In the genomic region with DNA sequence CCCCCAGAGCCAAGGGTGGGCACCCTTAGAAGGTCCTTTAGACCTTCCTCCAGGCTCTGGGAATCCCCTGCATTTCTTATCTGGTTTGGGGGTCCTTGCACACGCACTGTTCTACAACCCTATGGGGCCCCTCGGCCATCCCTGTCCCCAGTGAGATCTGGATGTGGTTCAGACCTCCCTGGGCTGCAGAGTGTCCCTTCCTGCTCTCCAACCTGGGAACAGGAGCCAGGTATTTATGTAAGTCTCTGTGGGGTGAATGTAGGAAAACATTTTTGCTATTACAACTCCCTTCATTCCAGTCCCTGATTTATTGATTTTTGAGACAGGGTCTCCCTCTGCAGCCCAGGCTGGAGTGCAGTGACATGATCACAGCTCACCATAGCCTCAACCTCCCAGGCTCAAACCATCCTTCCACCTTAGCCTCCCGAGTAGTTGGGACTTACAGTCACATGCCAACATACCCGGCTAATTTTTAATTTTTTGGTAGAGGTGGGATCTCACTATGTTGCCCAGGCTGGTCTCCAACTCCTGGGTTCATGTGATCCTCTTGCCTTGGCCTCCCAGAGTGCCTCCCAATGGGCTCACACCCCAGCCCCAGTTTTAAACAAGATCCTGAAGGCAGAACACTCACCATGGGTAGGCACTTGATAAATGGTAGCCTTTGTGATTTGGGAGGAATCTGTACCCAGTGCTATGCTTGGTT, we compare ENCODE assay signal across 18 cellular contexts.
"Had no signal": no experiment of that assay in that cellular context is flagged by ENCODE, and none has a peak within 500 bp of the region (broad histone marks: within the 10 kb centered on the region; RNA-seq: fewer than 3 reads in every experiment).

No MANE protein-coding gene starts in this region.

- ATAC-seq: activated CD8-positive, alpha-beta memory T cell treated with anti-CD3 and anti-CD28 coated beads, Interleukin-2, amount 10 ng/mL, durations not matched to agents 7 days and 5 days; activated naive CD4-positive, alpha-beta T cell treated with anti-CD3 and anti-CD28 coated beads, Interleukin-2, amount 50 U/mL, for 72 hours; effector memory CD8-positive, alpha-beta T cell; natural killer cell; psoas muscle; sciatic nerve; stimulated activated naive CD8-positive, alpha-beta T cell treated with anti-CD3 and anti-CD28 coated beads, Interleukin-15, amount 100 ng/mL, for 72 hours had no signal

- DNase-seq: activated CD4-positive, alpha-beta T cell treated with anti-CD3 and anti-CD28 coated beads for 1 hour; activated CD4-positive, alpha-beta T cell treated with anti-CD3 and anti-CD28 coated beads, Interleukin-2, amount 50 U/mL, for 48 hours; activated CD8-positive, alpha-beta memory T cell treated with anti-CD3 and anti-CD28 coated beads, Interleukin-2, amount 10 ng/mL, durations not matched to agents 7 days and 5 days; activated effector memory CD4-positive, alpha-beta T cell treated with Interleukin-2 at 50 U/mL for 16 hours; activated T-cell treated with anti-CD3 and anti-CD28 coated beads, Interleukin-2, amount 50 U/mL, for 24 hours; effector memory CD8-positive, alpha-beta T cell; kidney glomerular epithelial cell; natural killer cell; psoas muscle; stimulated activated CD4-positive, alpha-beta T cell treated with anti-CD3 and anti-CD28 coated beads, Interleukin-12 subunit alpha, Interleukin-12 subunit beta, amount 100 ng/mL, for 4 hours; stimulated activated CD8-positive, alpha-beta memory T cell treated with anti-CD3 and anti-CD28 coated beads, Interleukin-4, amount 100 ng/mL, for 48 hours; stimulated activated naive CD8-positive, alpha-beta T cell treated with anti-CD3 and anti-CD28 coated beads, Interleukin-15, amount 100 ng/mL, for 72 hours; SW 1271; tibial artery had no signal

- H3K4me3 ChIP-seq: cardiac muscle cell, psoas muscle, tibial artery, vagina had no signal

- H3K36me3 ChIP-seq: cardiac muscle cell, tibial artery, vagina had no signal

- H3K27ac ChIP-seq: cardiac muscle cell, psoas muscle, tibial artery had no signal

- H3K9me3 Mint-ChIP-seq: activated naive CD4-positive, alpha-beta T cell treated with anti-CD3 and anti-CD28 coated beads, Interleukin-2, amount 50 U/mL, for 72 hours; activated T-cell treated with anti-CD3 and anti-CD28 coated beads, Interleukin-2, amount 50 U/mL, for 24 hours; effector memory CD8-positive, alpha-beta T cell; natural killer cell; stimulated activated naive CD8-positive, alpha-beta T cell treated with anti-CD3 and anti-CD28 coated beads, Interleukin-15, amount 100 ng/mL, for 72 hours had no signal

- H3K36me3 Mint-ChIP-seq: activated CD8-positive, alpha-beta memory T cell treated with anti-CD3 and anti-CD28 coated beads, Interleukin-2, amount 10 ng/mL, durations not matched to agents 7 days and 5 days; activated naive CD4-positive, alpha-beta T cell treated with anti-CD3 and anti-CD28 coated beads, Interleukin-2, amount 50 U/mL, for 72 hours; natural killer cell had no signal

- H3K4me3 Mint-ChIP-seq: activated CD8-positive, alpha-beta memory T cell treated with anti-CD3 and anti-CD28 coated beads, Interleukin-2, amount 10 ng/mL, durations not matched to agents 7 days and 5 days; activated T-cell treated with anti-CD3 and anti-CD28 coated beads, Interleukin-2, amount 50 U/mL, for 24 hours; effector memory CD8-positive, alpha-beta T cell; natural killer cell; stimulated activated naive CD8-positive, alpha-beta T cell treated with anti-CD3 and anti-CD28 coated beads, Interleukin-15, amount 100 ng/mL, for 72 hours had no signal

- H3K27ac Mint-ChIP-seq: activated CD8-positive, alpha-beta memory T cell treated with anti-CD3 and anti-CD28 coated beads, Interleukin-2, amount 10 ng/mL, durations not matched to agents 7 days and 5 days; activated T-cell treated with anti-CD3 and anti-CD28 coated beads, Interleukin-2, amount 50 U/mL, for 24 hours; effector memory CD8-positive, alpha-beta T cell; natural killer cell; stimulated activated naive CD8-positive, alpha-beta T cell treated with anti-CD3 and anti-CD28 coated beads, Interleukin-15, amount 100 ng/mL, for 72 hours had no signal

- H3K27me3 ChIP-seq: cardiac muscle cell, tibial artery, vagina had no signal

- H3K9me3 ChIP-seq: psoas muscle, tibial artery, vagina had no signal

- H3K27me3 Mint-ChIP-seq: activated CD8-positive, alpha-beta memory T cell treated with anti-CD3 and anti-CD28 coated beads, Interleukin-2, amount 10 ng/mL, durations not matched to agents 7 days and 5 days; activated T-cell treated with anti-CD3 and anti-CD28 coated beads, Interleukin-2, amount 50 U/mL, for 24 hours; effector memory CD8-positive, alpha-beta T cell; stimulated activated naive CD8-positive, alpha-beta T cell treated with anti-CD3 and anti-CD28 coated beads, Interleukin-15, amount 100 ng/mL, for 72 hours had no signal
